9 cellular contexts compared by ENCODE assay signal in the genomic region with DNA sequence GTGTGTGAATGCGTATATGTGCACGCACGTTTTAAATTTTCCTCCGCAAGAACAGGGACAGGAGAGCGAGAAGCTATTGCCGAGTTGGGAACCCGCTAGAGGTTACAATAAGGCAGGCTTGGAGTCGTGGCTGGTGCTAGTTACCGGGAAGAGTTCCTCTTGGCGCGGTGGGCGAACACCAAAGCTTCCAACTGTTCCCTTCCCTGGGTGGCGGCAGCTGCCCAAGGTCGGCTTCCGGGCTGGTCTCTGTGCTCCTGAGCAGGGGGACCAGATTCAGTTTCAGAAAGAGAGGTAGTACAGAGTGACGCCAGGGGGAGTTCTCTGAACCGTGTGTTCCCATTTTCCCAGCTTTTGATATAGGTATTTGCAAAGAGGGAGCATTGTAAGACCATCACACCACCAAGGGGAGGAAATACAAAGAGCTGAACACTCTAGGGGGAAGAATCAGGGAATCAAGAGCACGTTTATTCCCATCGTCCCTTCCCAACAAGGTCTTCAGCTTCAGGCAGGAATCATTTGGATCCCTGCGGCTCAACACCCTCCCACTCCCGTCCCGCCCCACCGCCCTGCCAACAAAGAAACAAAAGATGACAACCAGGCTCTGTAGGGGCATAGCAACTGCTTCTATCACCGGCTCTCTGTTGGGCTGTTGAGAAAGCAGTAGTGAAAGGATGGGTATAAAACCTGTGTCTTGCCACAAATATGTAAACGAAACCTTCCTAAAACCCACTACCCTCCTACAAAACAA.
DNase-seq lines count a peak whose midpoint lies in the region; ATAC-seq, FAIRE-seq and TF ChIP-seq lines count a peak whose summit lies in the region.
"Had no signal": no experiment of that assay in that cellular context is flagged by ENCODE, and none has a peak within 500 bp of the region (broad histone marks: within the 10 kb centered on the region; RNA-seq: fewer than 3 reads in every experiment).

No MANE protein-coding gene starts in this region.

- H3K4me1 ChIP-seq in effector memory CD4-positive, alpha-beta T cell (ENCODE audit: control insufficient read depth, insufficient read depth, low read length, poor library complexity, severe bottlenecking): peaks cover 4% of the 10 kb centered on the region

- H3K9me3 ChIP-seq in effector memory CD4-positive, alpha-beta T cell (ENCODE audit: control insufficient read depth, low read length): no peaks in the 10 kb centered on the region

- H3K4me1 Mint-ChIP-seq in osteocyte (ENCODE audit: unreplicated experiment): peaks cover 25% of the 10 kb centered on the region

- H3K36me3 Mint-ChIP-seq in osteocyte (ENCODE audit: unreplicated experiment): no peaks in the 10 kb centered on the region

- peak overlapping the region; percentile 37 for H3K4me3 ChIP-seq in effector memory CD4-positive, alpha-beta T cell (ENCODE audit: insufficient read depth, low read depth, low read length, poor library complexity, severe bottlenecking)

- H3K27me3 Mint-ChIP-seq in osteocyte (ENCODE audit: unreplicated experiment): peaks cover 55% of the 10 kb centered on the region

- peak; percentile 3 for TF ChIP-seq CTCF in osteocyte (IDR thresholded peaks at IDR 0.05)

- peaks cover 11% of the 10 kb centered on the region for H3K27me3 ChIP-seq in effector memory CD4-positive, alpha-beta T cell (replicated peaks; ENCODE audit: control insufficient read depth, insufficient read depth, low read length, poor library complexity, severe bottlenecking)

- peak; percentile 84 for DNase-seq in DMS153 treated with DMSO at 0.1 percent for 48 hours (lab: John Stamatoyannopoulos, UW; ENCODE audit: unreplicated experiment)
- peak; percentile 53 to 71 for DNase-seq in NCI-H446 (lab: John Stamatoyannopoulos, UW)
- DNase-seq in effector memory CD4-positive, alpha-beta T cell: no peak
- DNase-seq in osteocyte (ENCODE audit: extremely low spot score, unreplicated experiment): no peak
- DNase-seq in H54 (ENCODE audit: insufficient read length, low spot score): no peak
- DNase-seq in T-helper 9 cell: no peak

- FAIRE-seq in H54 (lab: Jason Lieb, UNC): no peak

- no peak overlapping the region for H3K27ac Mint-ChIP-seq in osteocyte (ENCODE audit: unreplicated experiment)

- ATAC-seq in HG02798 (IDR thresholded peaks at IDR 0.05; ENCODE audit: poor library complexity, unreplicated experiment) (no peak), HG02885 (IDR thresholded peaks at IDR 0.05; ENCODE audit: poor library complexity, unreplicated experiment) (no peak)

- no peaks in the 10 kb centered on the region for H3K36me3 ChIP-seq in effector memory CD4-positive, alpha-beta T cell (ENCODE audit: control insufficient read depth, insufficient read depth, low read length)

- TF ChIP-seq POLR2A in H54 (IDR thresholded peaks at IDR 0.05; ENCODE audit: low read depth, low read length): no peak

- peak overlapping the region; percentile 78 for H3K4me3 Mint-ChIP-seq in osteocyte (ENCODE audit: unreplicated experiment)

- no peak overlapping the region for H3K27ac ChIP-seq in effector memory CD4-positive, alpha-beta T cell (ENCODE audit: insufficient read depth, low read length, poor library complexity, severe bottlenecking)
- H3K27ac ChIP-seq: VCaP had no signal

- H3K9me3 Mint-ChIP-seq in osteocyte (ENCODE audit: unreplicated experiment): no peaks in the 10 kb centered on the region

Comparison
In these comparisons a context has a peak if more than half of its experiments do, and no peak if none do; other contexts are left out.
1. DNase-seq: peak in DMS153 treated with DMSO at 0.1 percent for 48 hours (single experiment) and NCI-H446 (2 of 2); none in effector memory CD4-positive, alpha-beta T cell (0 of 3), osteocyte (single experiment), H54 (single experiment) and T-helper 9 cell (single experiment).